ENCODE assay signal across 9 cellular contexts in the genomic region with DNA sequence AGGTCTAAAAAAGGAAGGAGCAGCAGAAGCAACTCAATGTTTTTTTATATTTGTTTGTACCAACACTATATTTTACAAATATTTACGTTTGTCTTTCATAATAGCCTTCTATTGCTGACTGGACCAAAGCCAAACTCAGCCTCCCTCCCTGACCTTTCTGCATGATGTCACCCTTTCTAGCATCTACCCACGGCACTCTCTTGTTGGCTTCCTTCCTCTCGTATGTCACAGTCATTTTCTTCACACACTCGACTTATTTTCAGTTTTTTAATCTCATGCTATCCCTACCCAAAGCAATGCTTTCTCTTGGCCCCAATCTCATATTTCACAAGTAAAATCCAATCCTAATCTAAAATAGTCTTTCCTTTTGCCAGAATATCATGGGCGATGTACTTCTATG. TPM values are rescaled to one million over a fixed set of nuclear protein-coding genes. Genes with fewer than 3 reads are reported as not detected.
DNase-seq lines count a peak whose midpoint lies in the region; ATAC-seq and TF ChIP-seq lines count a peak whose summit lies in the region.
"Had no signal": no experiment of that assay in that cellular context is flagged by ENCODE, and none has a peak within 500 bp of the region (broad histone marks: within the 10 kb centered on the region; RNA-seq: fewer than 3 reads in every experiment).

No MANE protein-coding gene starts in this region.

- H3K9me3 ChIP-seq in esophagus squamous epithelium, result no peaks in the 10 kb centered on the region
- no peaks in the 10 kb centered on the region for H3K9me3 ChIP-seq in neural progenitor cell (ENCODE audit: low read depth)
- H3K9me3 ChIP-seq in CD4-positive, alpha-beta memory T cell (ENCODE audit: control insufficient read depth in 1 of 2, low read length in 2 of 2), result no peaks in the 10 kb centered on the region

- ATAC-seq in GM19324 (IDR thresholded peaks at IDR 0.05; ENCODE audit: low FRiP score, unreplicated experiment), result no peak

- no peaks in the 10 kb centered on the region for H3K36me3 Mint-ChIP-seq in neural progenitor cell
- no peaks in the 10 kb centered on the region for H3K36me3 Mint-ChIP-seq in CD4-positive, alpha-beta memory T cell
- H3K36me3 Mint-ChIP-seq: natural killer cell treated with Interleukin-12 subunit alpha and Interleukin-12 subunit beta and Interleukin-15 and Interleukin-18, amount 100 ng/mL, for 72 hours had no signal

- DNase-seq in AG20443 (ENCODE audit: low spot score) (peak; percentile 60), NCI-H748 (lab: John Stamatoyannopoulos, UW; ENCODE audit: unreplicated experiment) (peak; percentile 52), esophagus squamous epithelium (lab: John Stamatoyannopoulos, UW) (no peak), neural progenitor cell (ENCODE audit: low spot score) (no peak), NCI-H2171 (lab: John Stamatoyannopoulos, UW) (no peak), DMS153 (lab: John Stamatoyannopoulos, UW) (no peak)
- no peak for DNase-seq in CD4-positive, alpha-beta memory T cell

- H3K79me2 ChIP-seq in neural progenitor cell (ENCODE audit: low read depth), result no peaks in the 10 kb centered on the region

- H3F3A ChIP-seq in neural progenitor cell (ENCODE audit: low read depth), result no peaks in the 10 kb centered on the region

- H3K27ac Mint-ChIP-seq in neural progenitor cell, result no peak overlapping the region
- H3K27ac Mint-ChIP-seq in CD4-positive, alpha-beta memory T cell, result peak overlapping the region in 3 of 7 donors; percentile 0 to 58 (median 2)
- H3K27ac Mint-ChIP-seq: natural killer cell treated with Interleukin-12 subunit alpha and Interleukin-12 subunit beta and Interleukin-15 and Interleukin-18, amount 100 ng/mL, for 72 hours had no signal

- WGBS in esophagus squamous epithelium, 2 donors, result 17 to 19% methylated on average over 5 of the region's 5 CpGs

- no peak overlapping the region for H3K4me3 Mint-ChIP-seq in neural progenitor cell
- H3K4me3 Mint-ChIP-seq in CD4-positive, alpha-beta memory T cell, result peak overlapping the region in 2 of 8 donors; percentile 1 to 22
- H3K4me3 Mint-ChIP-seq: natural killer cell treated with Interleukin-12 subunit alpha and Interleukin-12 subunit beta and Interleukin-15 and Interleukin-18, amount 100 ng/mL, for 72 hours had no signal

- H3K27me3 Mint-ChIP-seq in neural progenitor cell (ENCODE audit: insufficient read depth, low read depth), result peaks cover 3% of the 10 kb centered on the region
- peaks cover 5 to 10% of the 10 kb centered on the region in 2 donors for H3K27me3 Mint-ChIP-seq in CD4-positive, alpha-beta memory T cell

- H4K20me1 ChIP-seq in neural progenitor cell (ENCODE audit: low read depth), result no peaks in the 10 kb centered on the region

- CTCF ChIA-PET in CD4-positive, alpha-beta memory T cell (lab: Charles Lee; ENCODE audit: partially characterized antibody), result interaction anchor here (0.8 to 4.3 kb wide), 17 partner anchors 10 to 238 kb away, joined by 3 to 72 read pairs (median 4); partner anchors contain the start of gene FAM8A1

- TF ChIP-seq CTCF in esophagus squamous epithelium (IDR thresholded peaks at IDR 0.05) (no peak), neural progenitor cell (IDR thresholded peaks at IDR 0.05) (no peak)

- intact Hi-C loops in esophagus squamous epithelium (cut with DNase I), result loop anchor here (5.0 to 10.0 kb wide), 3 partner anchors 221 to 422 kb away; partner anchors contain the start of gene RBM24
- intact Hi-C loops in CD4-positive, alpha-beta memory T cell (cut with micrococcal nuclease), result loop anchor here (1.0 to 5.0 kb wide), 5 partner anchors 16 to 428 kb away; partner anchors contain the start of genes FAM8A1 and NUP153

- peak overlapping the region; percentile 43 for H2AFZ ChIP-seq in neural progenitor cell (replicated peaks)

- H3K9me3 Mint-ChIP-seq in neural progenitor cell, result no peaks in the 10 kb centered on the region
- no peaks in the 10 kb centered on the region for H3K9me3 Mint-ChIP-seq in CD4-positive, alpha-beta memory T cell
- H3K9me3 Mint-ChIP-seq: natural killer cell treated with Interleukin-12 subunit alpha and Interleukin-12 subunit beta and Interleukin-15 and Interleukin-18, amount 100 ng/mL, for 72 hours had no signal

- H3K4me1 ChIP-seq in esophagus squamous epithelium (peaks cover 0 to 27% (median 0%) of the 10 kb centered on the region in 3 donors), neural progenitor cell (no peaks in the 10 kb centered on the region)
- no peaks in the 10 kb centered on the region for H3K4me1 ChIP-seq in CD4-positive, alpha-beta memory T cell (ENCODE audit: insufficient read depth, low read length)

- H3K27ac ChIP-seq in esophagus squamous epithelium (peak overlapping the region in 3 of 4 donors; percentile 49 to 75 (median 69)), neural progenitor cell (no peak overlapping the region)
- H3K27ac ChIP-seq in CD4-positive, alpha-beta memory T cell (ENCODE audit: low read depth, low read length), result no peak overlapping the region

- H3K4me2 ChIP-seq in neural progenitor cell, result no peak overlapping the region

- POLR2A ChIA-PET in CD4-positive, alpha-beta memory T cell (lab: Charles Lee; ENCODE audit: partially characterized antibody), result interaction anchor here (0.8 to 1.0 kb wide), 2 partner anchors 17 to 122 kb away, joined by 3 to 6 read pairs; partner anchors contain the start of gene FAM8A1

- TF ChIP-seq POLR2A in esophagus squamous epithelium (IDR thresholded peaks at IDR 0.05), result no peak

- H3K27me3 ChIP-seq in esophagus squamous epithelium (peaks cover 0 to 6% (median 0%) of the 10 kb centered on the region in 4 donors), neural progenitor cell (no peaks in the 10 kb centered on the region)
- no peaks in the 10 kb centered on the region for H3K27me3 ChIP-seq in CD4-positive, alpha-beta memory T cell (ENCODE audit: insufficient read depth, low read length)

- H3K4me3 ChIP-seq in esophagus squamous epithelium, result peak overlapping the region in 1 of 4 donors; percentile 15
- H3K4me3 ChIP-seq in neural progenitor cell, result no peak overlapping the region
- H3K4me3 ChIP-seq in CD4-positive, alpha-beta memory T cell (ENCODE audit: low read length in 2 of 2), result no peak overlapping the region

- H3K9ac ChIP-seq in neural progenitor cell, result no peak overlapping the region

- peaks cover 4% of the 10 kb centered on the region for H3K4me1 Mint-ChIP-seq in neural progenitor cell
- peaks cover 0 to 3% (median 1%) of the 10 kb centered on the region in 4 donors for H3K4me1 Mint-ChIP-seq in CD4-positive, alpha-beta memory T cell

- H3K36me3 ChIP-seq in esophagus squamous epithelium (no peaks in the 10 kb centered on the region), neural progenitor cell (no peaks in the 10 kb centered on the region)
- no peaks in the 10 kb centered on the region for H3K36me3 ChIP-seq in CD4-positive, alpha-beta memory T cell (ENCODE audit: insufficient read depth, low read length)

RNA-seq across cellular contexts. Expression of gene FAM8A1, which starts 16.3 kb away (rescaled TPM):
- total RNA-seq in esophagus squamous epithelium, result 10 to 100 TPM; 12.4 to 19.5 (median 16.1) TPM
- 18.0 and 22.9 TPM in 2 replicates for total RNA-seq in neural progenitor cell (ENCODE audit: low replicate concordance)
- 10 to 100 TPM; 20.2 to 21.2 TPM for total RNA-seq in CD4-positive, alpha-beta memory T cell
- polyA plus RNA-seq in CD4-positive, alpha-beta memory T cell, result 1 to 10 TPM; 3.7 to 6.3 TPM

Comparison
In these comparisons a context has a peak if more than half of its experiments do, and no peak if none do; other contexts are left out.
1. DNase-seq: peak in AG20443 (single experiment) and NCI-H748 (single experiment); none in esophagus squamous epithelium (single experiment), neural progenitor cell (single experiment), NCI-H2171 (single experiment), DMS153 (single experiment) and CD4-positive, alpha-beta memory T cell (0 of 5).
2. H3K27ac ChIP-seq: peak in esophagus squamous epithelium (3 of 4); none in neural progenitor cell (single experiment) and CD4-positive, alpha-beta memory T cell (single experiment).